13 cellular contexts compared by ENCODE assay signal in genomic region chr10:43815486-43815885, GRCh38.
DNase-seq lines count a peak whose midpoint lies in the region; ATAC-seq and TF ChIP-seq lines count a peak whose summit lies in the region.
"Had no signal": no experiment of that assay in that cellular context is flagged by ENCODE, and none has a peak within 500 bp of the region (broad histone marks: within the 10 kb centered on the region; RNA-seq: fewer than 3 reads in every experiment).

No MANE protein-coding gene starts in this region.

- H3K14ac ChIP-seq in mesenchymal stem cell (ENCODE audit: low read length in 2 of 2), result no peak overlapping the region

- intact Hi-C loops in heart left ventricle (cut with DNase I) (loop anchor here in 3 of 10 donors (10.0 kb wide), 3 partner anchors 89 to 569 kb away; partner anchors contain the start of gene CXCL12 (in 2 of the 3)), cardiac septum (cut with DNase I) (loop anchor here (5.0 to 10.0 kb wide), 3 partner anchors 92 to 1059 kb away; partner anchors contain the start of gene CXCL12), sciatic nerve (cut with DNase I) (no loop called here)

- peaks cover 51 to 54% (median 52%) of the 10 kb centered on the region in 3 donors for H3K4me1 Mint-ChIP-seq in T-cell
- peaks cover 41% of the 10 kb centered on the region for H3K4me1 Mint-ChIP-seq in mesothelial cell of epicardium

- H2AFZ ChIP-seq in mesenchymal stem cell (ENCODE audit: low read depth, low read length), result no peak overlapping the region

- no peak overlapping the region for H2BK15ac ChIP-seq in mesenchymal stem cell (ENCODE audit: low read depth, poor library complexity, severe bottlenecking)

- H3K4me3 ChIP-seq in heart left ventricle (no peak overlapping the region), mesenchymal stem cell (ENCODE audit: insufficient read depth in 1 of 2, low read depth in 1 of 2, low read length in 2 of 2) (no peak overlapping the region)

- POLR2A ChIA-PET in T-cell (lab: Charles Lee), result no interaction called here

- no peak overlapping the region for H2BK5ac ChIP-seq in mesenchymal stem cell (ENCODE audit: low read depth, low read length, poor library complexity, severe bottlenecking)

- H3K27ac Mint-ChIP-seq in T-cell, result peak overlapping the region; percentile 74 to 86
- H3K27ac Mint-ChIP-seq in mesothelial cell of epicardium, result no peak overlapping the region
- H3K27ac Mint-ChIP-seq: activated B cell treated with CpG ODN at 0.5 μM for 24 hours, endodermal cell had no signal

- H3K18ac ChIP-seq in mesenchymal stem cell (ENCODE audit: low read depth in 1 of 2, low read length in 2 of 2), result peak overlapping the region; percentile 88 to 97

- H3K36me3 ChIP-seq in heart left ventricle (no peaks in the 10 kb centered on the region), mesenchymal stem cell (ENCODE audit: control insufficient read depth in 1 of 2, insufficient read depth in 2 of 2, low read depth in 1 of 2, low read length in 2 of 2) (no peaks in the 10 kb centered on the region)

- CTCF ChIA-PET in T-cell (lab: Charles Lee), result no interaction called here

- H4K8ac ChIP-seq in mesenchymal stem cell (ENCODE audit: low read length), result peak overlapping the region; percentile 98

- peak overlapping the region; percentile 56 to 87 for H3K4ac ChIP-seq in mesenchymal stem cell (ENCODE audit: low read depth in 1 of 2, low read length in 2 of 2)

- peak overlapping the region; percentile 98 for H4K91ac ChIP-seq in mesenchymal stem cell (ENCODE audit: low read length)

- WGBS in heart left ventricle, 4 donors, result 93 to 99% (median 98%) methylated on average over 2 of the region's 2 CpGs
- WGBS in mesenchymal stem cell, result no CpG with 5 or more reads among the region's 2 CpGs

- no peak overlapping the region for H2AK5ac ChIP-seq in mesenchymal stem cell (ENCODE audit: low read length, severe bottlenecking)

- peak overlapping the region; percentile 92 for H2BK120ac ChIP-seq in mesenchymal stem cell (ENCODE audit: low read depth, low read length)

- H3K27me3 Mint-ChIP-seq in T-cell (no peaks in the 10 kb centered on the region), mesothelial cell of epicardium (ENCODE audit: low read depth) (no peaks in the 10 kb centered on the region)
- H3K27me3 Mint-ChIP-seq: activated B cell treated with CpG ODN at 0.5 μM for 24 hours had no signal

- no peak overlapping the region for H3K4me2 ChIP-seq in mesenchymal stem cell (ENCODE audit: low read length, poor library complexity, severe bottlenecking)

- H3K9me3 ChIP-seq in heart left ventricle (no peaks in the 10 kb centered on the region), mesenchymal stem cell (ENCODE audit: control insufficient read depth, low read length) (no peaks in the 10 kb centered on the region)

- H3K27me3 ChIP-seq in heart left ventricle, result no peaks in the 10 kb centered on the region
- peaks cover 0 to 4% of the 10 kb centered on the region in 2 experiments for H3K27me3 ChIP-seq in mesenchymal stem cell (ENCODE audit: control insufficient read depth in 1 of 2, insufficient read depth in 1 of 2, low read length in 2 of 2)

- H3K9ac ChIP-seq in mesenchymal stem cell (ENCODE audit: low read length), result no peak overlapping the region

- H3K4me3 Mint-ChIP-seq in T-cell (peak overlapping the region in 2 of 3 donors; percentile 44 to 62), mesothelial cell of epicardium (no peak overlapping the region)
- H3K4me3 Mint-ChIP-seq: activated B cell treated with CpG ODN at 0.5 μM for 24 hours, endodermal cell had no signal

- no peak for TF ChIP-seq CTCF in heart left ventricle (IDR thresholded peaks at IDR 0.05)
- TF ChIP-seq CTCF in mesothelial cell of epicardium (IDR thresholded peaks at IDR 0.05; ENCODE audit: unreplicated experiment), result no peak

- no peaks in the 10 kb centered on the region for H3K79me1 ChIP-seq in mesenchymal stem cell (replicated peaks; ENCODE audit: low read length, poor library complexity, severe bottlenecking)

- peak overlapping the region in 10 of 12 donors; percentile 43 to 89 (median 77) for H3K27ac ChIP-seq in heart left ventricle
- no peak overlapping the region for H3K27ac ChIP-seq in mesenchymal stem cell (ENCODE audit: low read length, poor library complexity, severe bottlenecking)

- DNase-seq in heart left ventricle (no peak), cardiac septum (ENCODE audit: low spot score) (no peak), T-cell (no peak), mesenchymal stem cell (no peak), NCI-H510A (lab: John Stamatoyannopoulos, UW) (no peak), sciatic nerve (ENCODE audit: low spot score) (no peak), mesothelial cell of epicardium (ENCODE audit: low spot score in 2 of 2, unreplicated experiment in 2 of 2) (no peak)
- DNase-seq: activated B cell treated with CpG ODN at 0.5 μM for 24 hours, amniotic stem cell, endodermal cell, hippocampal formation, NCI-H1436 treated with DMSO at 0.1 percent for 48 hours, right cardiac atrium had no signal

- H3K36me3 Mint-ChIP-seq in T-cell (no peaks in the 10 kb centered on the region), mesothelial cell of epicardium (no peaks in the 10 kb centered on the region)

- H3K9me3 Mint-ChIP-seq in T-cell, result no peaks in the 10 kb centered on the region
- H3K9me3 Mint-ChIP-seq in mesothelial cell of epicardium, result no peaks in the 10 kb centered on the region
- H3K9me3 Mint-ChIP-seq: activated B cell treated with CpG ODN at 0.5 μM for 24 hours, endodermal cell had no signal

- H3K4me1 ChIP-seq in heart left ventricle, result peaks cover 7 to 69% (median 37%) of the 10 kb centered on the region in 12 donors
- no peaks in the 10 kb centered on the region for H3K4me1 ChIP-seq in mesenchymal stem cell (ENCODE audit: control insufficient read depth, insufficient read depth, low read depth, low read length)

- ATAC-seq in heart left ventricle (no peak), T-cell (replicated peaks in 1 of 4) (no peak), sciatic nerve (no peak)
- ATAC-seq: right cardiac atrium had no signal

- no peak for TF ChIP-seq POLR2A in heart left ventricle (IDR thresholded peaks at IDR 0.05)

- H2BK12ac ChIP-seq in mesenchymal stem cell (ENCODE audit: low read length in 2 of 2), result peak overlapping the region; percentile 65 to 84

- no peak overlapping the region for H3K23ac ChIP-seq in mesenchymal stem cell (ENCODE audit: low read length in 2 of 2)
